ENCODE assay signal across 21 cellular contexts in the genomic region with DNA sequence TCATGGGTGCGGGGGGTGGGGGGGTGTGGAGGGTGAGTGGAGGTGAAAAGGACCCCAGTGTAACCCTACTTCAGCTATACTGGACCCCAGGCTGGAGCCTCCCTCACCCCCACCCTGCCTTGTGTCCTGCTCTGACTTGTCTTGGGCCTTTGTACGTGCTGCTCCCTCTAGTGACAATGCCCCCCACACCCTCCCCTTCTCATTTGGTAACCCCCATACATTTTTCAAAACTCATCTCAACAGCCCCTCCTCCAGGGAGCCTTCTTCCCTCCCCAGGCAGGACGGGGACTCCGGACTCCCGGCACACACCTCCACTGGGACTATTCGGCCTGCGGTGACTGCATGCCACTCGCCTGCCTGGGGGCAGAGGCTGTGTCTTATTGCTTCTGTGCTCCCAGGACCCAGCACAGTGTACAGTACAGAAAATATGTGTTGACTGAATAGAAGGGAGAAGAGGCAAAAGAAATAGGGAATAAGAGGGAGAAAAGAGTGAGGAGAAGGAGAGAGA.
"Had no signal": no experiment of that assay in that cellular context is flagged by ENCODE, and none has a peak within 500 bp of the region (broad histone marks: within the 10 kb centered on the region; RNA-seq: fewer than 3 reads in every experiment).

No MANE protein-coding gene starts in this region.

- DNase-seq: activated CD4-positive, alpha-beta T cell treated with anti-CD3 and anti-CD28 coated beads, Interleukin-2, amount 10 ng/mL, durations not matched to agents 7 days and 5 days; activated CD8-positive, alpha-beta memory T cell treated with anti-CD3 and anti-CD28 coated beads, Interleukin-2, amount 50 U/mL, for 48 hours; activated effector memory CD4-positive, alpha-beta T cell treated with anti-CD3 and anti-CD28 coated beads, Interleukin-2, amount 50 U/mL, for 16 hours; activated naive CD4-positive, alpha-beta T cell treated with anti-CD3 and anti-CD28 coated beads, Interleukin-2, amount 50 U/mL, for 16 hours; activated T-cell treated with anti-CD3 and anti-CD28 coated beads, Interleukin-2, amount 50 U/mL, for 72 hours; cerebellar nuclear complex; cortex of kidney; erythroblast; foreskin melanocyte; left lung; mammary epithelial cell; sigmoid colon; stimulated activated CD4-positive, alpha-beta T cell treated with anti-CD3 and anti-CD28 coated beads, Interleukin-4, amount 100 ng/mL, for 24 hours; T-cell had no signal

- H3K27ac Mint-ChIP-seq: activated CD4-positive, alpha-beta T cell treated with anti-CD3 and anti-CD28 coated beads, Interleukin-2, amount 10 ng/mL, durations not matched to agents 7 days and 5 days; activated T-cell treated with anti-CD3 and anti-CD28 coated beads, Interleukin-2, amount 50 U/mL, for 72 hours; stimulated activated effector memory CD8-positive, alpha-beta T cell treated with anti-CD3 and anti-CD28 coated beads, Interleukin-12 subunit alpha, Interleukin-12 subunit beta, amount 100 ng/mL, for 72 hours; T-cell had no signal

- H3K9me3 Mint-ChIP-seq: activated CD4-positive, alpha-beta T cell treated with anti-CD3 and anti-CD28 coated beads, Interleukin-2, amount 10 ng/mL, durations not matched to agents 7 days and 5 days; activated T-cell treated with anti-CD3 and anti-CD28 coated beads, Interleukin-2, amount 50 U/mL, for 72 hours; neural crest cell; stimulated activated effector memory CD8-positive, alpha-beta T cell treated with anti-CD3 and anti-CD28 coated beads, Interleukin-12 subunit alpha, Interleukin-12 subunit beta, amount 100 ng/mL, for 72 hours; T-cell had no signal

- H3K4me1 ChIP-seq: ascending aorta, left lung, sigmoid colon had no signal

- H3K27ac ChIP-seq: ascending aorta, left lung, pancreas, sigmoid colon had no signal

- H3K27me3 Mint-ChIP-seq: activated CD4-positive, alpha-beta T cell treated with anti-CD3 and anti-CD28 coated beads, Interleukin-2, amount 10 ng/mL, durations not matched to agents 7 days and 5 days; T-cell had no signal

- H3K4me3 Mint-ChIP-seq: activated CD4-positive, alpha-beta T cell treated with anti-CD3 and anti-CD28 coated beads, Interleukin-2, amount 10 ng/mL, durations not matched to agents 7 days and 5 days; activated T-cell treated with anti-CD3 and anti-CD28 coated beads, Interleukin-2, amount 50 U/mL, for 72 hours; neural crest cell; stimulated activated effector memory CD8-positive, alpha-beta T cell treated with anti-CD3 and anti-CD28 coated beads, Interleukin-12 subunit alpha, Interleukin-12 subunit beta, amount 100 ng/mL, for 72 hours; T-cell had no signal

- H3K4me3 ChIP-seq: ascending aorta, left lung, pancreas, sigmoid colon had no signal

- H3K36me3 Mint-ChIP-seq: stimulated activated effector memory CD8-positive, alpha-beta T cell treated with anti-CD3 and anti-CD28 coated beads, Interleukin-12 subunit alpha, Interleukin-12 subunit beta, amount 100 ng/mL, for 72 hours; T-cell had no signal

- H3K9me3 ChIP-seq: ascending aorta, left lung, pancreas, sigmoid colon had no signal

- H3K36me3 ChIP-seq: ascending aorta, left lung, pancreas, sigmoid colon had no signal

- FAIRE-seq: bronchial epithelial cell, endometrium, keratinocyte, pancreas had no signal

- ATAC-seq: activated T-cell treated with anti-CD3 and anti-CD28 coated beads, Interleukin-2, amount 50 U/mL, for 72 hours; left lung; stimulated activated effector memory CD8-positive, alpha-beta T cell treated with anti-CD3 and anti-CD28 coated beads, Interleukin-12 subunit alpha, Interleukin-12 subunit beta, amount 100 ng/mL, for 72 hours; T-cell had no signal

- H3K4me1 Mint-ChIP-seq: activated CD4-positive, alpha-beta T cell treated with anti-CD3 and anti-CD28 coated beads, Interleukin-2, amount 10 ng/mL, durations not matched to agents 7 days and 5 days; stimulated activated effector memory CD8-positive, alpha-beta T cell treated with anti-CD3 and anti-CD28 coated beads, Interleukin-12 subunit alpha, Interleukin-12 subunit beta, amount 100 ng/mL, for 72 hours; T-cell had no signal

- H3K27me3 ChIP-seq: ascending aorta, left lung, pancreas, sigmoid colon had no signal
